In the genomic region with DNA sequence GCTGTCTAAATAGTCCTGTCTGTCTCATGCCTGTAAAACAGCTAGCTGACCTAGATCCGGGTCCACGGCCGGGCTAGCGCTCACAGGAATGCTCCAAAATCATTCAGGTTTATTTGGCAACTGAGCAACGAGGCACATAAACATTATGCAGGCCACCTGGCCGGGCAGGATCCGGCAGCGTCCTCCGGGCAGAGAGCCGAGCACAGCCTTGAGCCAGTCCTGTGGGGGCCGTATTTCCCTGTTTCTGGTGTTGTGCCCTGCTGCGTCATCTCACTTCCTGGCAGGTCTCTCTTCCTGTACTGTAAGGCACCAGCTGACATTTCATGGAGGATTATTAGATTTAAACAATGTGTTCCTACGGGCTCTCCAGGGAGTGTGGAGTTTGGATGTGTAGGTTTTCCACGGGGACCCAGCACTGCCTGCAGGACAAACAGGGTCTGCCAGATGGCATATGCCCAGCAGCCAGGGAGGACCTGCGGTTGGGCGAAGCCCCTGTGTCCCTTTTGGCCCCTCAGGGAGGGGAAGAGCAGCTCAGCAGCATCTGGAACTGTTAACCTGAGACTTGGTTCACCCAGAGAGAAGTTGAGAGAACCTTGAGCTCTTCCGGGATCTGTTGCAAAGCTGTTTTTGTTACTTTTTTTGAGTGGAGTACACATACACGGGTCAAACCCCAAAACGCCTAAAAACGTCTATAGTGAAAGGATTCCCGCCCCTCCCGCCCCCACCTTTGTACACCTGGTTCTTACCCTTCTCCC, we compare ENCODE assay signal across 8 cellular contexts. TPM values are rescaled to one million over a fixed set of nuclear protein-coding genes. Genes with fewer than 3 reads are reported as not detected.
DNase-seq lines count a peak whose midpoint lies in the region; ATAC-seq, FAIRE-seq and TF ChIP-seq lines count a peak whose summit lies in the region.

No MANE protein-coding gene starts in this region.

- peaks cover 18 to 33% (median 32%) of the 10 kb centered on the region in 3 donors for H3K4me1 ChIP-seq in pancreas

- POLR2A ChIA-PET in RWPE1 (lab: Yijun Ruan, JAX; ENCODE audit: low non-redundant PET): interaction anchor here (0.6 kb wide), 1 partner anchor 286 kb away, joined by 4 read pairs; no protein-coding TSS in a partner anchor

- H3K27me3 ChIP-seq in pancreas: no peaks in the 10 kb centered on the region

- peak overlapping the region; percentile 96 for H3K27ac ChIP-seq in RWPE1
- peak overlapping the region; percentile 95 to 97 (median 96) for H3K27ac ChIP-seq in pancreas

- ATAC-seq in pancreas: peak; percentile 94 to 97 (median 95)
- ATAC-seq in HG02798 (IDR thresholded peaks at IDR 0.05; ENCODE audit: poor library complexity, unreplicated experiment): no peak
- ATAC-seq in HG02623 (IDR thresholded peaks at IDR 0.05; ENCODE audit: unreplicated experiment): no peak
- ATAC-seq in GM19035 (IDR thresholded peaks at IDR 0.05; ENCODE audit: unreplicated experiment): no peak
- ATAC-seq in HG03135 (IDR thresholded peaks at IDR 0.05; ENCODE audit: unreplicated experiment): no peak

- no peaks in the 10 kb centered on the region for H3K36me3 ChIP-seq in pancreas

- intact Hi-C loops in pancreas (cut with DNase I): no loop called here

- FAIRE-seq in pancreas (lab: Jason Lieb, UNC): peak; percentile 93

- DNase-seq in ELR (ENCODE audit: low read depth) (peak; percentile 80), RWPE1 (ENCODE audit: low spot score) (peak; percentile 86), fibroblast of pulmonary artery (ENCODE audit: low read depth) (peak; percentile 97), pancreas (peak; percentile 88 to 96 (median 96))

- peak overlapping the region; percentile 14 for H3K4me3 ChIP-seq in fibroblast of pulmonary artery (replicated peaks; ENCODE audit: low read depth, low read length)
- H3K4me3 ChIP-seq in pancreas: peak overlapping the region in 2 of 4 donors; percentile 20 to 25

- TF ChIP-seq CTCF in RWPE1 (conservative IDR thresholded peaks at IDR 0.05; ENCODE audit: low read depth) (no peak), fibroblast of pulmonary artery (IDR thresholded peaks at IDR 0.05; ENCODE audit: low read length, missing control alignments) (no peak), pancreas (IDR thresholded peaks at IDR 0.05) (no peak)

- no peaks in the 10 kb centered on the region for H3K9me3 ChIP-seq in pancreas

- CTCF ChIA-PET in RWPE1 (lab: Yijun Ruan, JAX): interaction anchor here (0.6 to 3.4 kb wide), 2 partner anchors 46 to 106 kb away, joined by 3 to 11 read pairs; no protein-coding TSS in a partner anchor

- 20 to 22% methylated on average over 22 of the region's 22 CpGs for whole genome bisulfite sequencing in pancreas, 2 donors

RNA-seq across cellular contexts. Expression of a gene that starts 16.5 kb away (rescaled TPM):
- 10 to 100 TPM in 5 of 6 donors, 1 to 10 TPM in 1; 8.3 to 19.4 (median 11.7) TPM for total RNA-seq in pancreas
- 10 to 100 TPM in 1 of 2 donors, 1 to 10 TPM in 1; 4.3 to 10.6 TPM for polyA plus RNA-seq in pancreas

RNA-seq across cellular contexts. Expression of a gene that starts 23.0 kb away (rescaled TPM):
- total RNA-seq in pancreas: 10 to 100 TPM in 2 of 6 donors, 1 to 10 TPM in 4; 6.7 to 16.3 (median 8.4) TPM
- 10 to 100 TPM in 1 of 2 donors, 1 to 10 TPM in 1; 9.0 to 12.7 TPM for polyA plus RNA-seq in pancreas

Comparison
In these comparisons a context has a peak if more than half of its experiments do, and no peak if none do; other contexts are left out.
1. ATAC-seq: peak in pancreas (4 of 4); none in HG02798 (single experiment), HG02623 (single experiment), GM19035 (single experiment) and HG03135 (single experiment).
2. Peak in every context shown above with its lines, with median percentiles within 50 percentile points of each other: DNase-seq.